ENCODE assay signal across 1 cellular context in the genomic region with DNA sequence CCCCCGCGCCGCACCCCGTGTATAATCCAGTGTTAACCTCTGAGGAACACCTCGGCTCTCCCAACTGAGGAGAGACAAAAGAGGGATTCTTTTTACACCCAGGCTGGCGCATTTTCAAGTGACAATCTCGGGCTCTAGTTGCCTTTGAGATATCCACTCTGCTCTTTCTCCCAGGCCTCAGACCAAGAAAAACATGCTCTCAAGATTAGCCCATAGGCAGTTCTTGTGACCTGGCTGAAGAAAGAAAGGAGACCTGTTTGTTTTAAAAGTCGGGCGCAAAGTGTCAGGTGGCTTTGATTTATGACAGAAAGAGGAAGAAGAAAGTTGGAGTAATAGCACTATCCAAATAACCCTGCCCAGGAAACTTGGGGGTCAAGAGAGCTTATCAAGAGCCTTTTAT.
TF ChIP-seq lines count a peak whose summit lies in the region.

No MANE protein-coding gene starts in this region.

TF ChIP-seq in GM23338, 12 proteins besides CTCF, POLR2A, EP300 and RAD21 (continued from another document):
- TF ChIP-seq, protein P1, sequence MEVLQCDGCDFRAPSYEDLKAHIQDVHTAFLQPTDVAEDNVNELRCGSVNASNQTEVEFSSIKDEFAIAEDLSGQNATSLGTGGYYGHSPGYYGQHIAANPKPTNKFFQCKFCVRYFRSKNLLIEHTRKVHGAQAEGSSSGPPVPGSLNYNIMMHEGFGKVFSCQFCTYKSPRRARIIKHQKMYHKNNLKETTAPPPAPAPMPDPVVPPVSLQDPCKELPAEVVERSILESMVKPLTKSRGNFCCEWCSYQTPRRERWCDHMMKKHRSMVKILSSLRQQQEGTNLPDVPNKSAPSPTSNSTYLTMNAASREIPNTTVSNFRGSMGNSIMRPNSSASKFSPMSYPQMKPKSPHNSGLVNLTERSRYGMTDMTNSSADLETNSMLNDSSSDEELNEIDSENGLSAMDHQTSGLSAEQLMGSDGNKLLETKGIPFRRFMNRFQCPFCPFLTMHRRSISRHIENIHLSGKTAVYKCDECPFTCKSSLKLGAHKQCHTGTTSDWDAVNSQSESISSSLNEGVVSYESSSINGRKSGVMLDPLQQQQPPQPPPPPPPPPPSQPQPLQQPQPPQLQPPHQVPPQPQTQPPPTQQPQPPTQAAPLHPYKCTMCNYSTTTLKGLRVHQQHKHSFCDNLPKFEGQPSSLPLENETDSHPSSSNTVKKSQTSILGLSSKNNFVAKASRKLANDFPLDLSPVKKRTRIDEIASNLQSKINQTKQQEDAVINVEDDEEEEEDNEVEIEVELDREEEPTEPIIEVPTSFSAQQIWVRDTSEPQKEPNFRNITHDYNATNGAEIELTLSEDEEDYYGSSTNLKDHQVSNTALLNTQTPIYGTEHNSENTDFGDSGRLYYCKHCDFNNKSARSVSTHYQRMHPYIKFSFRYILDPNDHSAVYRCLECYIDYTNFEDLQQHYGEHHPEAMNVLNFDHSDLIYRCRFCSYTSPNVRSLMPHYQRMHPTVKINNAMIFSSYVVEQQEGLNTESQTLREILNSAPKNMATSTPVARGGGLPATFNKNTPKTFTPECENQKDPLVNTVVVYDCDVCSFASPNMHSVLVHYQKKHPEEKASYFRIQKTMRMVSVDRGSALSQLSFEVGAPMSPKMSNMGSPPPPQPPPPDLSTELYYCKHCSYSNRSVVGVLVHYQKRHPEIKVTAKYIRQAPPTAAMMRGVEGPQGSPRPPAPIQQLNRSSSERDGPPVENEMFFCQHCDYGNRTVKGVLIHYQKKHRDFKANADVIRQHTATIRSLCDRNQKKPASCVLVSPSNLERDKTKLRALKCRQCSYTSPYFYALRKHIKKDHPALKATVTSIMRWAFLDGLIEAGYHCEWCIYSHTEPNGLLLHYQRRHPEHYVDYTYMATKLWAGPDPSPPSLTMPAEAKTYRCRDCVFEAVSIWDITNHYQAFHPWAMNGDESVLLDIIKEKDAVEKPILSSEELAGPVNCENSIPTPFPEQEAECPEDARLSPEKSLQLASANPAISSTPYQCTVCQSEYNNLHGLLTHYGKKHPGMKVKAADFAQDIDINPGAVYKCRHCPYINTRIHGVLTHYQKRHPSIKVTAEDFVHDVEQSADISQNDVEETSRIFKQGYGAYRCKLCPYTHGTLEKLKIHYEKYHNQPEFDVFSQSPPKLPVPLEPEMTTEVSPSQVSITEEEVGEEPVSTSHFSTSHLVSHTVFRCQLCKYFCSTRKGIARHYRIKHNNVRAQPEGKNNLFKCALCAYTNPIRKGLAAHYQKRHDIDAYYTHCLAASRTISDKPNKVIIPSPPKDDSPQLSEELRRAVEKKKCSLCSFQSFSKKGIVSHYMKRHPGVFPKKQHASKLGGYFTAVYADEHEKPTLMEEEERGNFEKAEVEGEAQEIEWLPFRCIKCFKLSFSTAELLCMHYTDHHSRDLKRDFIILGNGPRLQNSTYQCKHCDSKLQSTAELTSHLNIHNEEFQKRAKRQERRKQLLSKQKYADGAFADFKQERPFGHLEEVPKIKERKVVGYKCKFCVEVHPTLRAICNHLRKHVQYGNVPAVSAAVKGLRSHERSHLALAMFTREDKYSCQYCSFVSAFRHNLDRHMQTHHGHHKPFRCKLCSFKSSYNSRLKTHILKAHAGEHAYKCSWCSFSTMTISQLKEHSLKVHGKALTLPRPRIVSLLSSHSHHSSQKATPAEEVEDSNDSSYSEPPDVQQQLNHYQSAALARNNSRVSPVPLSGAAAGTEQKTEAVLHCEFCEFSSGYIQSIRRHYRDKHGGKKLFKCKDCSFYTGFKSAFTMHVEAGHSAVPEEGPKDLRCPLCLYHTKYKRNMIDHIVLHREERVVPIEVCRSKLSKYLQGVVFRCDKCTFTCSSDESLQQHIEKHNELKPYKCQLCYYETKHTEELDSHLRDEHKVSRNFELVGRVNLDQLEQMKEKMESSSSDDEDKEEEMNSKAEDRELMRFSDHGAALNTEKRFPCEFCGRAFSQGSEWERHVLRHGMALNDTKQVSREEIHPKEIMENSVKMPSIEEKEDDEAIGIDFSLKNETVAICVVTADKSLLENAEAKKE (CRISPR knock-in tag; IDR thresholded peaks at IDR 0.05): no peak
- TF ChIP-seq EZH2phosphoT487 (IDR thresholded peaks at IDR 0.05; ENCODE audit: unreplicated experiment) (no peak), STAT1 (IDR thresholded peaks at IDR 0.05; ENCODE audit: unreplicated experiment) (no peak), NANOG (IDR thresholded peaks at IDR 0.05; ENCODE audit: borderline replicate concordance) (no peak), POLR2AphosphoS5 (IDR thresholded peaks at IDR 0.05; ENCODE audit: low read depth) (no peak), EZH2 (IDR thresholded peaks at IDR 0.05; ENCODE audit: low read depth, unreplicated experiment) (no peak)
